ENCODE assay signal across 8 cellular contexts in genomic region chr14:21267886-21268611, GRCh38. TPM values are rescaled to one million over a fixed set of nuclear protein-coding genes. Genes with fewer than 3 reads are reported as not detected.
A peak's percentile ranks its signal among the peaks of the same experiment; 100 is the strongest.
DNase-seq lines count a peak whose midpoint lies in the region; ATAC-seq and TF ChIP-seq lines count a peak whose summit lies in the region.

No MANE protein-coding gene starts in this region.

- DNase-seq in activated T-cell treated with anti-CD3 and anti-CD28 coated beads, Interleukin-2, amount 50 U/mL, for 4 hours, result no peak
- DNase-seq in activated T-cell treated with anti-CD3 and anti-CD28 coated beads, Interleukin-2, amount 50 U/mL, for 48 hours, result no peak
- DNase-seq in adipocyte (ENCODE audit: low read depth) (peak; percentile 57), left kidney (ENCODE audit: low read depth, low spot score) (peak; percentile 47), thyroid gland (no peak), putamen (ENCODE audit: low spot score) (no peak), SIG-M5 (lab: John Stamatoyannopoulos, UW) (no peak)
- no peak for DNase-seq in effector CD8-positive, alpha-beta T cell (lab: John Stamatoyannopoulos, UW)

- H3K27ac ChIP-seq in thyroid gland, result peak overlapping the region; percentile 93 to 96 (median 96)

- TF ChIP-seq POLR2A in thyroid gland (IDR thresholded peaks at IDR 0.05), result no peak

- peaks cover 35% of the 10 kb centered on the region for H3K4me1 Mint-ChIP-seq in activated T-cell treated with anti-CD3 and anti-CD28 coated beads, Interleukin-2, amount 50 U/mL, for 4 hours (ENCODE audit: low read depth)

- ATAC-seq in activated T-cell treated with anti-CD3 and anti-CD28 coated beads, Interleukin-2, amount 50 U/mL, for 4 hours, result no peak

- no peaks in the 10 kb centered on the region for H3K9me3 Mint-ChIP-seq in activated T-cell treated with anti-CD3 and anti-CD28 coated beads, Interleukin-2, amount 50 U/mL, for 4 hours

- H3K4me3 ChIP-seq in adipocyte (ENCODE audit: low read length), result peak overlapping the region; percentile 97
- H3K4me3 ChIP-seq in thyroid gland (replicated peaks in 1 of 3), result peak overlapping the region; percentile 5 to 100 (median 77)

- no peak for TF ChIP-seq CTCF in thyroid gland (IDR thresholded peaks at IDR 0.05)

- no peaks in the 10 kb centered on the region for H3K27me3 Mint-ChIP-seq in activated T-cell treated with anti-CD3 and anti-CD28 coated beads, Interleukin-2, amount 50 U/mL, for 4 hours (ENCODE audit: low read depth)

- H3K27me3 ChIP-seq in adipocyte (replicated peaks; ENCODE audit: control insufficient read depth, insufficient read depth, low read length) (no peaks in the 10 kb centered on the region), thyroid gland (no peaks in the 10 kb centered on the region)

- H3K36me3 ChIP-seq in adipocyte (ENCODE audit: control insufficient read depth, insufficient read depth, low read length, severe bottlenecking), result peaks cover 46% of the 10 kb centered on the region
- H3K36me3 ChIP-seq in thyroid gland, result peaks cover 0 to 3% of the 10 kb centered on the region in 2 donors

- H3K4me3 Mint-ChIP-seq in activated T-cell treated with anti-CD3 and anti-CD28 coated beads, Interleukin-2, amount 50 U/mL, for 4 hours, result peak overlapping the region; percentile 100

- H3K9me3 ChIP-seq in adipocyte (ENCODE audit: control insufficient read depth, low read length), result no peaks in the 10 kb centered on the region
- no peaks in the 10 kb centered on the region for H3K9me3 ChIP-seq in thyroid gland

- H3K9ac ChIP-seq in adipocyte (ENCODE audit: low read length), result peak overlapping the region; percentile 99

- WGBS in thyroid gland, 2 donors, result 4 to 6% methylated on average over 16 of the region's 16 CpGs

- intact Hi-C loops in thyroid gland (cut with DNase I), result loop anchor here (5.0 to 10.0 kb wide), 2 partner anchors 117 to 209 kb away; partner anchors contain the start of genes RAB2B, SUPT16H and TOX4

- H3K36me3 Mint-ChIP-seq in activated T-cell treated with anti-CD3 and anti-CD28 coated beads, Interleukin-2, amount 50 U/mL, for 4 hours (ENCODE audit: insufficient read depth), result peaks cover 50% of the 10 kb centered on the region

- H3K4me1 ChIP-seq in adipocyte (ENCODE audit: control insufficient read depth, insufficient read depth, low read length) (peaks cover 45% of the 10 kb centered on the region), thyroid gland (peaks cover 30 to 35% of the 10 kb centered on the region in 2 donors)

RNA-seq across cellular contexts. Expression of gene HNRNPC, which starts 1.2 kb away (rescaled TPM):
- total RNA-seq in activated T-cell treated with anti-CD3 and anti-CD28 coated beads, Interleukin-2, amount 50 U/mL, for 4 hours, result 1,000 to 10,000 TPM; 1,181 to 1,256 (median 1,185) TPM
- 100 to 1,000 TPM; 380 to 454 (median 419) TPM for total RNA-seq in thyroid gland

RNA-seq across cellular contexts. Expression of gene RPGRIP1, which starts 11.8 kb away (rescaled TPM):
- total RNA-seq in activated T-cell treated with anti-CD3 and anti-CD28 coated beads, Interleukin-2, amount 50 U/mL, for 4 hours, result under 1 TPM in 2 of 3 donors, not detected in 1; 0.08 to 0.35 TPM
- not detected for total RNA-seq in thyroid gland

Comparison
In these comparisons a context has a peak if more than half of its experiments do, and no peak if none do; other contexts are left out.
1. DNase-seq: peak in adipocyte (single experiment) and left kidney (single experiment); none in activated T-cell treated with anti-CD3 and anti-CD28 coated beads, Interleukin-2, amount 50 U/mL, for 4 hours (single experiment), activated T-cell treated with anti-CD3 and anti-CD28 coated beads, Interleukin-2, amount 50 U/mL, for 48 hours (0 of 2), thyroid gland (0 of 2), effector CD8-positive, alpha-beta T cell (single experiment), putamen (single experiment) and SIG-M5 (single experiment).